23 cellular contexts compared by ENCODE assay signal in genomic region chr17:50018909-50019308, GRCh38.
"Had no signal": no experiment of that assay in that cellular context is flagged by ENCODE, and none has a peak within 500 bp of the region (broad histone marks: within the 10 kb centered on the region; RNA-seq: fewer than 3 reads in every experiment).

No MANE protein-coding gene starts in this region.

- DNase-seq: activated CD4-positive, alpha-beta T cell treated with anti-CD3 and anti-CD28 coated beads for 36 hours; activated CD4-positive, alpha-beta T cell treated with anti-CD3 and anti-CD28 coated beads, Interleukin-2, amount 50 U/mL, for 4 hours; activated CD4-positive, CD25-positive, alpha-beta regulatory T cell; activated naive CD4-positive, alpha-beta T cell; activated T-cell treated with anti-CD3 and anti-CD28 coated beads for 4 hours; activated T-cell treated with anti-CD3 and anti-CD28 coated beads, Interleukin-2, amount 50 U/mL, for 72 hours; anterior cingulate cortex; colonic mucosa; effector CD8-positive, alpha-beta T cell; erythroblast; hippocampal formation; kidney; lower lobe of right lung; mesendoderm; mucosa of descending colon; naive B cell; nephron progenitor cell; ovary; right lobe of liver; small intestine; stimulated activated CD4-positive, alpha-beta T cell treated with anti-CD3 and anti-CD28 coated beads, Interleukin-4, amount 100 ng/mL, for 24 hours had no signal

- ATAC-seq: activated CD4-positive, alpha-beta T cell treated with anti-CD3 and anti-CD28 coated beads for 36 hours; activated T-cell treated with anti-CD3 and anti-CD28 coated beads, Interleukin-2, amount 50 U/mL, for 72 hours; left lobe of liver; mucosa of descending colon; right lobe of liver; stimulated activated effector memory CD8-positive, alpha-beta T cell treated with anti-CD3 and anti-CD28 coated beads, Interleukin-12 subunit alpha, Interleukin-12 subunit beta, amount 100 ng/mL, for 72 hours had no signal
